In the genomic region with DNA sequence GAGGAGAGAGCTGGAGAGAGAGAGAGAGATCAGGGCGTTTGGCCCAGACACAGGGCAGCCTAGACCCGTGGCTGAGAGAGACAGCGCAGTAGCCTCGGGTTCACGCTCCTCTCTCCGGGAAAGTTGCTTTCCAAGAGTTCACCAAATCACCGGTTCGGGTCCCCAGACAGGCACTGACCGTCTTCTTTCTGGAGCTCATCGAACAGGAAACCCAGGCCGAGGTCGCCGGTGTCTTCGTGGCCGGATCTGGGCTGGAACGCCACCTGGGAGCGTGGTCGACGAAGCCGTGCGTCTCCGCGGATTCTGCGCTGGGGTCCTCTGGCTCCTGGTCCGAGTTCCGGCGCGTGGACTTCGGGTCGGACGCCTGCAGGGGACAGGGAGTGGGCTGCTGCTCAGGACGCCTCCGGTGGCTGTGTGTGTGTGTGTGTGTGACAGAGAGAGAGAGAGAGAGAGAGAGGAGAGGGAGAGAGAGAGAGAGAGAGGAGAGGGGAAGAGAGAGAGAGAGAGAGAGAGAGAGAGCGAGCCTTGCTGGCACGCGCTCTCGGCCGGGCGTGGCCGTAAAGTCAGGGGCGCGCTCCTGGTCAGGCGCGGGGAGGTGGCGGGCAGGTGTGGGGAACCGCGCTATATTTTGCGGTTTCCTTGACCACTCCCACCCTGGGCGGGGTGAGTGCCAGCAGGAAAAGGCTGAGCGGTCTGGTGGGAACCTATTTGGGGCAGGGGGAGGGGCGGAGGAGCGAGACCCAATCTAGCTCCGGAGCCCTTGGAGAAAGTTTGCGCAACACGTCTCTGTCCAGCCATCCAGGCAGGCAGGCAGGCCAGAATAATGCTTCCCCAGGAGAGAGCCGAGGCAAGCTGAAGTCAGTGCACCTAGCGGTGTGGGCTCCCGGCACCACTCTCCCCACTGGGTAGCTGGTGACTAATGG, we compare ENCODE assay signal across 8 cellular contexts.
A peak's percentile ranks its signal among the peaks of the same experiment; 100 is the strongest.
DNase-seq lines count a peak whose midpoint lies in the region; ATAC-seq and TF ChIP-seq lines count a peak whose summit lies in the region.

No MANE protein-coding gene starts in this region.

- no peak overlapping the region for H3K9ac ChIP-seq in rectal smooth muscle tissue (ENCODE audit: low read length)

- H3K36me3 ChIP-seq in HEK293 (ENCODE audit: control insufficient read depth in 2 of 2, insufficient read depth in 1 of 2, low read length in 2 of 2) (no peaks in the 10 kb centered on the region), rectal smooth muscle tissue (ENCODE audit: control insufficient read depth, insufficient read depth, low read length) (no peaks in the 10 kb centered on the region)

- no peaks in the 10 kb centered on the region for H3K9me3 ChIP-seq in HEK293 (ENCODE audit: control insufficient read depth, insufficient read depth, low read depth, low read length)

- H3K27me3 ChIP-seq in rectal smooth muscle tissue (ENCODE audit: control insufficient read depth, insufficient read depth, low read length): peaks cover 16% of the 10 kb centered on the region

- H3K4me1 ChIP-seq in HEK293 (ENCODE audit: control insufficient read depth, insufficient read depth, low read length) (no peaks in the 10 kb centered on the region), rectal smooth muscle tissue (ENCODE audit: control insufficient read depth, insufficient read depth, low read length) (no peaks in the 10 kb centered on the region)

- POLR2A ChIA-PET in HEK293 (lab: Yijun Ruan, JAX): interaction anchor here (0.7 kb wide), 1 partner anchor 382 kb away, joined by 4 read pairs; no protein-coding TSS in a partner anchor

- TF ChIP-seq CTCF in HEK293 (tag by site-specific recombination; IDR thresholded peaks at IDR 0.05): peak; percentile 73

- ATAC-seq in left cardiac atrium (peak; percentile 61 to 72), HG03097 (IDR thresholded peaks at IDR 0.05; ENCODE audit: low FRiP score, unreplicated experiment) (no peak), HG03565 (IDR thresholded peaks at IDR 0.05; ENCODE audit: unreplicated experiment) (no peak)

- CTCF ChIA-PET in HEK293 (lab: Yijun Ruan, JAX): interaction anchor here (0.7 to 1.5 kb wide), 3 partner anchors 21 to 198 kb away, joined by 3 to 4 read pairs (median 4); no protein-coding TSS in a partner anchor

- peak overlapping the region; percentile 34; the same call in 1 of the 2 replicates for H3K27ac ChIP-seq in HEK293 (ENCODE audit: extremely low read depth, low read depth, low read length)
- no peak overlapping the region for H3K27ac ChIP-seq in rectal smooth muscle tissue (ENCODE audit: low read depth, low read length)

- DNase-seq in SKM-1 treated with dmso at 0.1 percent for 144 hours (lab: John Stamatoyannopoulos, UW; ENCODE audit: unreplicated experiment) (peak; percentile 32), left cardiac atrium (no peak), cerebellar cortex (ENCODE audit: low spot score) (no peak)
- DNase-seq in activated CD4-positive, CD25-positive, alpha-beta regulatory T cell treated with anti-CD3 and anti-CD28 coated beads, Interleukin-2, amount 50 U/mL, for 72 hours: no peak

- H3K4me3 ChIP-seq in HEK293 (ENCODE audit: low read depth, low read length) (peak overlapping the region; percentile 35), rectal smooth muscle tissue (ENCODE audit: low read length) (peak overlapping the region; percentile 24)

- intact Hi-C loops in left cardiac atrium (cut with DNase I): loop anchor here in 1 of 2 donors (10.0 kb wide), 1 partner anchor 129 kb away; no protein-coding TSS in a partner anchor

TF ChIP-seq in HEK293, 187 proteins besides CTCF, POLR2A, EP300 and RAD21 (continues in another document):
- TF ChIP-seq ZNF433 (tag by site-specific recombination; IDR thresholded peaks at IDR 0.05; ENCODE audit: low read depth) (no peak), ZNF148 (tag by site-specific recombination; IDR thresholded peaks at IDR 0.05; ENCODE audit: borderline replicate concordance) (0 out of 2 replicates have a peak, but pooled peaks have one; percentile 77), ZBTB26 (tag by site-specific recombination; optimal IDR thresholded peaks at IDR 0.05) (peak; percentile 87), ZNF292 (tag by site-specific recombination; IDR thresholded peaks at IDR 0.05; ENCODE audit: borderline replicate concordance, low read depth) (no peak), AEBP2 (tag by site-specific recombination; IDR thresholded peaks at IDR 0.05; ENCODE audit: borderline replicate concordance) (no peak), ZNF2 (tag by site-specific recombination; IDR thresholded peaks at IDR 0.05) (no peak), FEZF1 (tag by site-specific recombination; IDR thresholded peaks at IDR 0.05) (peak; percentile 57)
- TF ChIP-seq, protein P1, sequence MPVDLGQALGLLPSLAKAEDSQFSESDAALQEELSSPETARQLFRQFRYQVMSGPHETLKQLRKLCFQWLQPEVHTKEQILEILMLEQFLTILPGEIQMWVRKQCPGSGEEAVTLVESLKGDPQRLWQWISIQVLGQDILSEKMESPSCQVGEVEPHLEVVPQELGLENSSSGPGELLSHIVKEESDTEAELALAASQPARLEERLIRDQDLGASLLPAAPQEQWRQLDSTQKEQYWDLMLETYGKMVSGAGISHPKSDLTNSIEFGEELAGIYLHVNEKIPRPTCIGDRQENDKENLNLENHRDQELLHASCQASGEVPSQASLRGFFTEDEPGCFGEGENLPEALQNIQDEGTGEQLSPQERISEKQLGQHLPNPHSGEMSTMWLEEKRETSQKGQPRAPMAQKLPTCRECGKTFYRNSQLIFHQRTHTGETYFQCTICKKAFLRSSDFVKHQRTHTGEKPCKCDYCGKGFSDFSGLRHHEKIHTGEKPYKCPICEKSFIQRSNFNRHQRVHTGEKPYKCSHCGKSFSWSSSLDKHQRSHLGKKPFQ (tag by site-specific recombination; IDR thresholded peaks at IDR 0.05): peak; percentile 33; the same call in 1 of the 2 replicates
- TF ChIP-seq, protein P2, sequence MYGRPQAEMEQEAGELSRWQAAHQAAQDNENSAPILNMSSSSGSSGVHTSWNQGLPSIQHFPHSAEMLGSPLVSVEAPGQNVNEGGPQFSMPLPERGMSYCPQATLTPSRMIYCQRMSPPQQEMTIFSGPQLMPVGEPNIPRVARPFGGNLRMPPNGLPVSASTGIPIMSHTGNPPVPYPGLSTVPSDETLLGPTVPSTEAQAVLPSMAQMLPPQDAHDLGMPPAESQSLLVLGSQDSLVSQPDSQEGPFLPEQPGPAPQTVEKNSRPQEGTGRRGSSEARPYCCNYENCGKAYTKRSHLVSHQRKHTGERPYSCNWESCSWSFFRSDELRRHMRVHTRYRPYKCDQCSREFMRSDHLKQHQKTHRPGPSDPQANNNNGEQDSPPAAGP (tag by site-specific recombination; IDR thresholded peaks at IDR 0.05): peak; percentile 48; the same call in 1 of the 2 replicates

Comparison
In these comparisons a context has a peak if more than half of its experiments do, and no peak if none do; other contexts are left out.
1. ATAC-seq: peak in left cardiac atrium (2 of 2); none in HG03097 (single experiment) and HG03565 (single experiment).